In genomic region chr17:8680850-8681174, GRCh38 we compare ENCODE assay signal across 22 cellular contexts. TPM values are rescaled to one million over a fixed set of nuclear protein-coding genes. Genes with fewer than 3 reads are reported as not detected.
DNase-seq lines count a peak whose midpoint lies in the region; ATAC-seq and TF ChIP-seq lines count a peak whose summit lies in the region.
"Had no signal": no experiment of that assay in that cellular context is flagged by ENCODE, and none has a peak within 500 bp of the region (broad histone marks: within the 10 kb centered on the region; RNA-seq: fewer than 3 reads in every experiment).

No MANE protein-coding gene starts in this region.

- peaks cover 0 to 8% (median 0%) of the 10 kb centered on the region in 3 donors for H3K9me3 ChIP-seq in gastroesophageal sphincter
- H3K9me3 ChIP-seq in smooth muscle cell (replicated peaks; ENCODE audit: low read depth): no peaks in the 10 kb centered on the region
- H3K9me3 ChIP-seq: colonic mucosa had no signal

- H3K9me3 Mint-ChIP-seq in stimulated activated naive CD8-positive, alpha-beta T cell treated with anti-CD3 and anti-CD28 coated beads, Interleukin-15, amount 100 ng/mL, for 72 hours: no peaks in the 10 kb centered on the region
- H3K9me3 Mint-ChIP-seq: activated T-cell treated with anti-CD3 and anti-CD28 coated beads, Interleukin-2, amount 50 U/mL, for 24 hours had no signal

- H4K20me1 ChIP-seq in smooth muscle cell (ENCODE audit: low read depth): no peaks in the 10 kb centered on the region

- ATAC-seq in SK-N-SH treated with all-trans-retinoic acid at 6 μM for 48 hours (peak; percentile 63), gastroesophageal sphincter (no peak)
- no peak for ATAC-seq in stimulated activated naive CD8-positive, alpha-beta T cell treated with anti-CD3 and anti-CD28 coated beads, Interleukin-15, amount 100 ng/mL, for 72 hours
- ATAC-seq: activated CD4-positive, CD25-positive, alpha-beta regulatory T cell treated with anti-CD3 and anti-CD28 coated beads, Interleukin-2, amount 50 U/mL, for 24 hours; naive thymus-derived CD8-positive, alpha-beta T cell; stimulated activated naive B cell treated with anti-CD40 and anti-IgM and Interleukin-4, amounts not matched to agents 10 μg/mL and 1 μg/mL and 100 μg/mL, for 72 hours had no signal

- H3K27me3 ChIP-seq in ACC112 (ENCODE audit: insufficient read depth, low read length) (peaks cover 9% of the 10 kb centered on the region; the same call in 1 of the 2 replicates), gastroesophageal sphincter (no peaks in the 10 kb centered on the region), smooth muscle cell (ENCODE audit: low read depth) (no peaks in the 10 kb centered on the region)
- H3K27me3 ChIP-seq: colonic mucosa had no signal

- peak overlapping the region; percentile 100 for H2AFZ ChIP-seq in ACC112 (ENCODE audit: low read length, unreplicated experiment)
- H2AFZ ChIP-seq in smooth muscle cell (ENCODE audit: low read depth): peak overlapping the region; percentile 20
- H2AFZ ChIP-seq: parathyroid adenoma had no signal

- H3K4me3 Mint-ChIP-seq in stimulated activated naive CD8-positive, alpha-beta T cell treated with anti-CD3 and anti-CD28 coated beads, Interleukin-15, amount 100 ng/mL, for 72 hours: no peak overlapping the region
- H3K4me3 Mint-ChIP-seq: activated T-cell treated with anti-CD3 and anti-CD28 coated beads, Interleukin-2, amount 50 U/mL, for 24 hours; CD4-positive, CD25-positive, alpha-beta regulatory T cell; naive thymus-derived CD8-positive, alpha-beta T cell; stimulated activated naive B cell treated with anti-CD40 and anti-IgM and Interleukin-4, amounts not matched to agents 10 μg/mL and 1 μg/mL and 100 μg/mL, for 72 hours had no signal

- H3F3A ChIP-seq in smooth muscle cell (ENCODE audit: low read depth): no peaks in the 10 kb centered on the region

- TF ChIP-seq POLR2A in gastroesophageal sphincter (IDR thresholded peaks at IDR 0.05): no peak

- no peak for TF ChIP-seq EP300 in gastroesophageal sphincter (IDR thresholded peaks at IDR 0.05)

- no peak overlapping the region for H3K27ac Mint-ChIP-seq in stimulated activated naive CD8-positive, alpha-beta T cell treated with anti-CD3 and anti-CD28 coated beads, Interleukin-15, amount 100 ng/mL, for 72 hours
- H3K27ac Mint-ChIP-seq: activated T-cell treated with anti-CD3 and anti-CD28 coated beads, Interleukin-2, amount 50 U/mL, for 24 hours; naive thymus-derived CD8-positive, alpha-beta T cell; stimulated activated naive B cell treated with anti-CD40 and anti-IgM and Interleukin-4, amounts not matched to agents 10 μg/mL and 1 μg/mL and 100 μg/mL, for 72 hours had no signal

- H3K4me3 ChIP-seq in ACC112 (ENCODE audit: low read depth, low read length): peak overlapping the region; percentile 79
- H3K4me3 ChIP-seq in gastroesophageal sphincter: peak overlapping the region in 1 of 2 donors; percentile 29
- no peak overlapping the region for H3K4me3 ChIP-seq in smooth muscle cell
- H3K4me3 ChIP-seq: colonic mucosa had no signal

- DNase-seq in smooth muscle cell (lab: John Stamatoyannopoulos, UW; ENCODE audit: unreplicated experiment) (no peak), germinal center (ENCODE audit: low spot score) (no peak), NCI-H146 treated with DMSO at 0.1 percent for 48 hours (lab: John Stamatoyannopoulos, UW; ENCODE audit: unreplicated experiment) (no peak), DMS79 treated with DMSO at 0.1 percent for 48 hours (lab: John Stamatoyannopoulos, UW) (no peak)
- no peak for DNase-seq in stimulated activated naive CD8-positive, alpha-beta T cell treated with anti-CD3 and anti-CD28 coated beads, Interleukin-15, amount 100 ng/mL, for 72 hours
- DNase-seq: activated naive CD4-positive, alpha-beta T cell treated with anti-CD3 and anti-CD28 coated beads, Interleukin-2, amount 50 U/mL, for 16 hours; activated T-cell treated with anti-CD3 and anti-CD28 coated beads, Interleukin-2, amount 50 U/mL, for 24 hours; CD4-positive, CD25-positive, alpha-beta regulatory T cell; colonic mucosa; GF-D8; mesendoderm; naive thymus-derived CD8-positive, alpha-beta T cell; NCI-H1436 treated with DMSO at 0.1 percent for 48 hours; NCI-H524; stimulated activated CD4-positive, alpha-beta T cell treated with anti-CD3 and anti-CD28 coated beads, Interleukin-2, amount 100 ng/mL, for 24 hours; stimulated activated naive B cell treated with anti-CD40 and anti-IgM and Interleukin-4, amounts not matched to agents 10 μg/mL and 1 μg/mL and 100 μg/mL, for 72 hours; SW 1271 had no signal

- no peak for TF ChIP-seq CTCF in gastroesophageal sphincter (IDR thresholded peaks at IDR 0.05)
- no peak for TF ChIP-seq CTCF in smooth muscle cell (IDR thresholded peaks at IDR 0.05; ENCODE audit: borderline replicate concordance, insufficient read depth, poor library complexity, severe bottlenecking)

- no peaks in the 10 kb centered on the region for H3K4me1 Mint-ChIP-seq in stimulated activated naive CD8-positive, alpha-beta T cell treated with anti-CD3 and anti-CD28 coated beads, Interleukin-15, amount 100 ng/mL, for 72 hours
- H3K4me1 Mint-ChIP-seq: CD4-positive, CD25-positive, alpha-beta regulatory T cell; naive thymus-derived CD8-positive, alpha-beta T cell; stimulated activated naive B cell treated with anti-CD40 and anti-IgM and Interleukin-4, amounts not matched to agents 10 μg/mL and 1 μg/mL and 100 μg/mL, for 72 hours had no signal

- H3K79me2 ChIP-seq in ACC112 (ENCODE audit: control insufficient read depth, insufficient read depth, low read length, unreplicated experiment) (no peaks in the 10 kb centered on the region), smooth muscle cell (ENCODE audit: low read depth) (no peaks in the 10 kb centered on the region)
- H3K79me2 ChIP-seq: parathyroid adenoma had no signal

- peaks cover 20% of the 10 kb centered on the region for H3K27me3 Mint-ChIP-seq in stimulated activated naive CD8-positive, alpha-beta T cell treated with anti-CD3 and anti-CD28 coated beads, Interleukin-15, amount 100 ng/mL, for 72 hours

- no peak overlapping the region for H3K9ac ChIP-seq in smooth muscle cell (ENCODE audit: low read depth)
- H3K9ac ChIP-seq: parathyroid adenoma had no signal

- H3K4me1 ChIP-seq in ACC112 (ENCODE audit: control insufficient read depth, insufficient read depth, low read length, unreplicated experiment) (peaks cover 12% of the 10 kb centered on the region), gastroesophageal sphincter (peaks cover 0 to 19% (median 5%) of the 10 kb centered on the region in 3 donors), smooth muscle cell (ENCODE audit: low read depth) (no peaks in the 10 kb centered on the region)
- H3K4me1 ChIP-seq: colonic mucosa, parathyroid adenoma had no signal

- H3K27ac ChIP-seq in ACC112 (ENCODE audit: low read depth, low read length): no peak overlapping the region
- H3K27ac ChIP-seq in gastroesophageal sphincter: peak overlapping the region in 3 of 4 donors; percentile 52 to 61 (median 57)
- H3K27ac ChIP-seq in smooth muscle cell (ENCODE audit: low read depth): peak overlapping the region; percentile 47
- H3K27ac ChIP-seq: colonic mucosa, parathyroid adenoma had no signal

- peak overlapping the region; percentile 3 for H3K4me2 ChIP-seq in smooth muscle cell

- H3K36me3 ChIP-seq in ACC112 (ENCODE audit: insufficient read depth, low read length) (no peaks in the 10 kb centered on the region), gastroesophageal sphincter (no peaks in the 10 kb centered on the region), smooth muscle cell (ENCODE audit: low read depth) (no peaks in the 10 kb centered on the region)
- H3K36me3 ChIP-seq: colonic mucosa had no signal

- WGBS in gastroesophageal sphincter (ENCODE audit: low coverage in 1 of 2), 2 donors: 0 to 45% methylated on average over 4 to 5 of the region's 5 CpGs
- 72% methylated on average over 5 of the region's 5 CpGs for WGBS in smooth muscle cell (ENCODE audit: low lambda C conversion rate)

TF ChIP-seq in SK-N-SH treated with all-trans-retinoic acid at 6 μM for 48 hours, 23 proteins besides CTCF, POLR2A, EP300 and RAD21:
- TF ChIP-seq ZFP30 (CRISPR knock-in tag; IDR thresholded peaks at IDR 0.05) (no peak), TCF4 (CRISPR knock-in tag; IDR thresholded peaks at IDR 0.05; ENCODE audit: borderline replicate concordance) (no peak), ZNF70 (CRISPR knock-in tag; IDR thresholded peaks at IDR 0.05) (no peak), ZFP3 (CRISPR knock-in tag; IDR thresholded peaks at IDR 0.05) (no peak), ARNTL (CRISPR knock-in tag; IDR thresholded peaks at IDR 0.05; ENCODE audit: borderline replicate concordance, low read depth) (no peak), POU6F1 (CRISPR knock-in tag; IDR thresholded peaks at IDR 0.05; ENCODE audit: borderline replicate concordance, low read depth) (no peak)

RNA-seq across cellular contexts. Expression of gene MYH10, which starts 50.3 kb away (rescaled TPM):
- total RNA-seq in gastroesophageal sphincter: 10 to 100 TPM; 26.0 to 40.9 (median 34.6) TPM
- total RNA-seq in smooth muscle cell: 107 and 146 TPM in 2 replicates
- polyA plus RNA-seq in smooth muscle cell: 83.0 and 112 TPM in 2 replicates
